Comparison of ENCODE assay signal across 8 cellular contexts in the genomic region with DNA sequence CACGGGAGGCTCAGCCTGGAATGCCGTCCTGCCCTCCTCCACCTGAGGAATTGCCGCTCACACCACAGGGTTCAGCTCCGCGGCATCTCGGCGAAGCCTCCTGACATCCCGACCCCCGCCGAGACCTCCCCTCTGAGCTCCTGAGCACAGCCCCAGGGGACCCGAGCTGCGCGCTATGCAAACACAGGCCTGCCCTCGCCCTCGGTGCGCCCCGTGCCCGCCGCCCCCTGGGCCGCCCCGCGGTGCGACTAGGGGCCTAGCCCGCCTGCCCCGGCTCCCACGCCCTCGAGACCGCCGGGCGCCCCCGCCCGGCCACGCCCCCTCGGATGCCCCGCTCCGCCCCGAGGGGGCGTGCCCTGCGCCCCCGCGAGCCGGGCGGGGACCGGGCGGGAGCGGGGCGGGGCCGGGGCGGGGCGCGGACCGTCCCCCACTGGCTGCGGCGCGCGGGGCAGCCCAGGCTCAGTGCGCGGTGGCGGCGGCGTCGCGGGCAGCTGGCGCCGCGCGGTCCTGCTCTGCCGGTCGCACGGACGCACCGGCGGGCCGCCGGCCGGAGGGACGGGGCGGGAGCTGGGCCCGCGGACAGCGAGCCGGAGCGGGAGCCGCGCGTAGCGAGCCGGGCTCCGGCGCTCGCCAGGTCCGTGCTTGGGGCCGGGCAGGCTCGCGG.
DNase-seq lines count a peak whose midpoint lies in the region; ATAC-seq lines count a peak whose summit lies in the region.

TSS of gene FGFR3 (plus strand) at position 462 of the 664 bp plus-strand sequence. CDS start 642 bp downstream, outside the sequence.

- in situ Hi-C loops in HAP-1 (cut with MboI; ENCODE audit: low sequenced_read_pairs), result no loop called here

- H3K4me3 ChIP-seq in HAP-1, result peak within 1 kb of the TSS; percentile 58
- H3K4me3 ChIP-seq in iPS-11a (ENCODE audit: low read depth, low read length), result peak within 1 kb of the TSS; percentile 72
- peak within 1 kb of the TSS; percentile 42 to 64 (median 60) for H3K4me3 ChIP-seq in skin epidermis

- H3K36me3 ChIP-seq in HAP-1 (replicated peaks), result no peaks in the 10 kb centered on the region

- H3K4me1 ChIP-seq in HAP-1, result peaks cover 5% of the 10 kb centered on the region; the same call in 1 of the 2 replicates

- DNase-seq in D341Med (ENCODE audit: low spot score), result peak; percentile 98
- DNase-seq in HAP-1 (ENCODE audit: low spot score in 2 of 2), result peak; percentile 56 to 76
- peak; percentile 60 for DNase-seq in RKO (ENCODE audit: low spot score)
- peak; percentile 7 for DNase-seq in activated naive CD8-positive, alpha-beta T cell treated with anti-CD3 and anti-CD28 coated beads, Interleukin-2, amount 50 U/mL, for 16 hours (ENCODE audit: low read depth, low spot score)

- H3K27ac ChIP-seq in skin epidermis, result peak within 1 kb of the TSS in 18 of 21 experiments; percentile 22 to 90 (median 66)

- no peak for ATAC-seq in GM18519 (IDR thresholded peaks at IDR 0.05; ENCODE audit: low FRiP score, unreplicated experiment)
- no peak for ATAC-seq in HG02642 (IDR thresholded peaks at IDR 0.05; ENCODE audit: poor library complexity, unreplicated experiment)

- no peaks in the 10 kb centered on the region for H3K27me3 ChIP-seq in HAP-1 (ENCODE audit: low read depth)

- no peaks in the 10 kb centered on the region for H3K9me3 ChIP-seq in HAP-1

Comparison
In these comparisons a context has a peak if more than half of its experiments do, and no peak if none do; other contexts are left out.
1. DNase-seq: peak in every context shown above with its lines; median percentile 98 in D341Med; 66 in HAP-1; 60 in RKO; 7 in activated naive CD8-positive, alpha-beta T cell treated with anti-CD3 and anti-CD28 coated beads, Interleukin-2, amount 50 U/mL, for 16 hours.